14 cellular contexts compared by ENCODE assay signal in genomic region chr13:110541526-110541920, GRCh38. TPM values are rescaled to one million over a fixed set of nuclear protein-coding genes. Genes with fewer than 3 reads are reported as not detected.
A peak's percentile ranks its signal among the peaks of the same experiment; 100 is the strongest.
DNase-seq lines count a peak whose midpoint lies in the region; ATAC-seq and TF ChIP-seq lines count a peak whose summit lies in the region.
"Had no signal": no experiment of that assay in that cellular context is flagged by ENCODE, and none has a peak within 500 bp of the region (broad histone marks: within the 10 kb centered on the region; RNA-seq: fewer than 3 reads in every experiment).

No MANE protein-coding gene starts in this region.

- no peaks in the 10 kb centered on the region for H3K27me3 Mint-ChIP-seq in Caco-2 (ENCODE audit: insufficient read depth, unreplicated experiment)

- peak; percentile 47 for ATAC-seq in left lobe of liver
- peak in 3 of 4 donors; percentile 23 to 33 (median 32) for ATAC-seq in psoas muscle
- ATAC-seq in GM18511 (IDR thresholded peaks at IDR 0.05; ENCODE audit: unreplicated experiment) = no peak
- ATAC-seq: HCT116 had no signal

- H3K27ac Mint-ChIP-seq in Caco-2 (ENCODE audit: unreplicated experiment) = peak overlapping the region; percentile 63
- H3K27ac Mint-ChIP-seq: activated naive CD8-positive, alpha-beta T cell had no signal

- H3K36me3 ChIP-seq in Caco-2 (ENCODE audit: control insufficient read depth, insufficient read depth, low read length) (peaks cover 5% of the 10 kb centered on the region), colonic mucosa (no peaks in the 10 kb centered on the region), psoas muscle (ENCODE audit: insufficient read depth in 1 of 2, low read depth in 1 of 2) (no peaks in the 10 kb centered on the region)

- peak overlapping the region; percentile 7 for H3K4me3 Mint-ChIP-seq in Caco-2 (ENCODE audit: unreplicated experiment)
- H3K4me3 Mint-ChIP-seq: activated naive CD8-positive, alpha-beta T cell had no signal

- WGBS in psoas muscle, 3 donors = 21 to 38% (median 37%) methylated on average over 4 of the region's 4 CpGs

- peak overlapping the region in 1 of 2 donors; percentile 61 for H3K9ac ChIP-seq in colonic mucosa (ENCODE audit: low read depth in 2 of 2, low read length in 2 of 2)

- no peak for TF ChIP-seq CTCF in Caco-2 (IDR thresholded peaks at IDR 0.05; ENCODE audit: insufficient read depth in 1 of 2, low read depth in 1 of 2, low read length in 1 of 2, severe bottlenecking in 1 of 2, unreplicated experiment in 1 of 2)
- TF ChIP-seq CTCF in colonic mucosa (IDR thresholded peaks at IDR 0.05) = no peak
- no peak for TF ChIP-seq CTCF in psoas muscle (IDR thresholded peaks at IDR 0.05)

- peaks cover 17% of the 10 kb centered on the region for H3K4me1 ChIP-seq in Caco-2
- peaks cover 26% of the 10 kb centered on the region for H3K4me1 ChIP-seq in colonic mucosa
- H3K4me1 ChIP-seq in psoas muscle = peaks cover 3% of the 10 kb centered on the region

- CTCF ChIA-PET in Caco-2 (lab: Charles Lee) = interaction anchor here (0.6 to 1.6 kb wide), 3 partner anchors 18 to 267 kb away, joined by 3 read pairs; no protein-coding TSS in a partner anchor

- no peaks in the 10 kb centered on the region for H3K9me3 Mint-ChIP-seq in Caco-2 (ENCODE audit: unreplicated experiment)

- H3K9me3 ChIP-seq in Caco-2 = peaks cover 7% of the 10 kb centered on the region; the same call in 1 of the 2 replicates
- no peaks in the 10 kb centered on the region for H3K9me3 ChIP-seq in colonic mucosa
- H3K9me3 ChIP-seq in psoas muscle = peaks cover 6% of the 10 kb centered on the region

- no peak for DNase-seq in Caco-2
- DNase-seq in colonic mucosa = no peak
- DNase-seq in left lobe of liver (ENCODE audit: low spot score) = no peak
- DNase-seq in psoas muscle = no peak
- DNase-seq in germinal center (ENCODE audit: low spot score) = no peak
- no peak for DNase-seq in COLO829 (ENCODE audit: low spot score)
- DNase-seq in NCI-H748 (lab: John Stamatoyannopoulos, UW; ENCODE audit: unreplicated experiment) = no peak
- DNase-seq: DND-41, hypothalamus, NCI-H510A, small intestine had no signal

- H3K27me3 ChIP-seq in Caco-2 (replicated peaks; ENCODE audit: control insufficient read depth, insufficient read depth, low read length) (no peaks in the 10 kb centered on the region), colonic mucosa (no peaks in the 10 kb centered on the region), psoas muscle (ENCODE audit: insufficient read depth in 3 of 3, low read length in 2 of 3) (no peaks in the 10 kb centered on the region)

- intact Hi-C loops in Caco-2 (cut with micrococcal nuclease; ENCODE audit: unreplicated experiment) (loop anchor here (2.0 kb wide), 1 partner anchor 19 kb away; the partner anchor contains the start of gene RAB20), colonic mucosa (cut with DNase I) (no loop called here), psoas muscle (cut with DNase I) (no loop called here)

- H3K27ac ChIP-seq in colonic mucosa (peak overlapping the region; percentile 40), psoas muscle (peak overlapping the region; percentile 50)

- peaks cover 70% of the 10 kb centered on the region for H3K36me3 Mint-ChIP-seq in Caco-2 (ENCODE audit: insufficient read depth, unreplicated experiment)

- H3K4me3 ChIP-seq in Caco-2 (ENCODE audit: low read depth, low read length) (no peak overlapping the region), colonic mucosa (no peak overlapping the region), psoas muscle (no peak overlapping the region)

- H3K4me1 Mint-ChIP-seq in Caco-2 (ENCODE audit: low read depth, unreplicated experiment) = peaks cover 29% of the 10 kb centered on the region

- POLR2A ChIA-PET in Caco-2 (lab: Charles Lee) = interaction anchor here (0.6 to 1.9 kb wide), 3 partner anchors 20 to 100 kb away, joined by 3 to 9 read pairs (median 4); partner anchors contain the start of gene RAB20

- no TSS peak for BruUV-seq in Caco-2 (replicated peaks; lab: Mats Ljungman, UMichigan)

RNA-seq across cellular contexts. Expression of gene RAB20, which starts 20.0 kb away (rescaled TPM):
- 37.9 and 40.1 TPM in 2 replicates for total RNA-seq in Caco-2 (2022)
- 10 to 100 TPM; 32.1 to 38.0 TPM for total RNA-seq in colonic mucosa
- 12.3 TPM for total RNA-seq in left lobe of liver
- 1 to 10 TPM; 2.3 to 6.8 (median 3.0) TPM for total RNA-seq in psoas muscle
- polyA plus RNA-seq in psoas muscle = 10 to 100 TPM in 1 of 3 donors, 1 to 10 TPM in 2; 1.2 to 20.5 (median 2.7) TPM
